20 cellular contexts compared by ENCODE assay signal in the genomic region with DNA sequence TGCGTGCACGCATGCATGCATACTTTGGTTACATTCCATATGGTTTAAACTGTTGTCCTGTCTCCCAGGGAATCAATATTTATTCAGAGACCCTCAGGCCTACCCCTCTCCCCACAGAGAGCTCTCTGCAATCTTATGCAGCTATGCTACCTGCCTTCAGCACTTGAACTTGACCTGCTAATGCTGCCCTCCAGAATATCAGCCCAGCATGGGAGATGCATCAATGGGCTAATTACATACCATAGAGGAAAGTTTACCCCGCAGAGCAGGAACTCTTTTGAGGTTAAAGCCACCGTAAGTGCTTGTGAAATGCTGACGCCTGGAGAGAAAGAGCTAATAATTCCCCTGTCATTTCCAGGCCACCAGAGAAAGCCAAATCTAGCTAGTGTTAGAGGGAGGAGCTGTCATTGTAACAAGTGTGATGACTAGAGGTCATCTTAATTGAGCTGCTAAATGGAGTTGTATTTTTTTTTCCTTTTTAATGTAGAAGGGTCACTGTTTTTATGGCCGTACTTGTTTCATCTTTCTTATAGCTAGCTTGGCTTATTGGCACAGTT.
"Had no signal": no experiment of that assay in that cellular context is flagged by ENCODE, and none has a peak within 500 bp of the region (broad histone marks: within the 10 kb centered on the region; RNA-seq: fewer than 3 reads in every experiment).

No MANE protein-coding gene starts in this region.

- H3K9me3 ChIP-seq: adrenal gland, breast epithelium, esophagus muscularis mucosa, gastroesophageal sphincter, heart right ventricle, sigmoid colon, transverse colon, uterus had no signal

- H3K27ac ChIP-seq: adrenal gland, breast epithelium, esophagus muscularis mucosa, gastroesophageal sphincter, heart right ventricle, sigmoid colon, transverse colon, uterus, WERI-Rb-1 had no signal

- ATAC-seq: activated CD4-positive, alpha-beta T cell treated with anti-CD3 and anti-CD28 coated beads for 36 hours; activated naive CD4-positive, alpha-beta T cell treated with anti-CD3 and anti-CD28 coated beads, Interleukin-2, amount 50 U/mL, for 72 hours; gastroesophageal sphincter; heart right ventricle; left cardiac atrium; naive thymus-derived CD8-positive, alpha-beta T cell; stimulated activated naive CD8-positive, alpha-beta T cell treated with anti-CD3 and anti-CD28 coated beads, Interleukin-15, Interleukin-2, amounts not matched to agents 100 U/mL and 50 U/mL, for 24 hours had no signal

- H3K36me3 ChIP-seq: adrenal gland, breast epithelium, esophagus muscularis mucosa, gastroesophageal sphincter, heart right ventricle, sigmoid colon, transverse colon, uterus, WERI-Rb-1 had no signal

- H3K4me1 ChIP-seq: adrenal gland, breast epithelium, heart right ventricle, uterus had no signal

- H3K27me3 ChIP-seq: adrenal gland, breast epithelium, esophagus muscularis mucosa, gastroesophageal sphincter, heart right ventricle, sigmoid colon, transverse colon, uterus had no signal

- H3K4me3 ChIP-seq: adrenal gland, breast epithelium, esophagus muscularis mucosa, gastroesophageal sphincter, heart right ventricle, sigmoid colon, transverse colon, uterus had no signal

- DNase-seq: activated CD4-positive, alpha-beta memory T cell treated with anti-CD3 and anti-CD28 coated beads for 36 hours; activated CD4-positive, alpha-beta T cell treated with anti-CD3 and anti-CD28 coated beads for 36 hours; activated gamma-delta T cell treated with Interleukin-2 at 50 U/mL for 16 hours; activated T-cell treated with anti-CD3 and anti-CD28 coated beads for 4 hours; adrenal gland; cortex of kidney; heart right ventricle; left cardiac atrium; mesenchymal stem cell; naive thymus-derived CD8-positive, alpha-beta T cell; nucleus accumbens; sigmoid colon; stimulated activated naive CD8-positive, alpha-beta T cell treated with anti-CD3 and anti-CD28 coated beads, Interleukin-15, Interleukin-2, amounts not matched to agents 100 U/mL and 50 U/mL, for 24 hours; transverse colon; uterus; WERI-Rb-1 had no signal
